In the genomic region with DNA sequence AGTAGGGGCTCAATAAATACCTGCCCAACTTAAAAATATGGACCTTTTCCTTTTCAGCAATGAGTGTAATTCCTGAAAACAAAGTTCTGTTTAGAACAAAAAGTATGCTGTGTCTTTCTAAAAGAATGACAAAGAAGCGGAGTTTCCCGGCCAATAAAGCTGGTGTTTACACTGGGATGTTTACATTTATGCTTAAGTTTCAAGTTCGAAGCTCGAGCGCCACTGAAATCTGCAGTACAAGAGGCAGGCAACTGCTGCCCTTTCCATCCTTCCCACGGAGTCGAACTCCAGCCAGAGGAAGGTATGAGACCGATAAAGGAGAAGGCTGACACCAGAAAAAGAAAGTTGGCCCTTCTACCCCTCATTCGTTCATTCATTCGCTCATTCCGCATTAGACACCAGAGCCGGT, we compare ENCODE assay signal across 8 cellular contexts. TPM values are rescaled to one million over a fixed set of nuclear protein-coding genes. Genes with fewer than 3 reads are reported as not detected.
DNase-seq lines count a peak whose midpoint lies in the region; ATAC-seq and TF ChIP-seq lines count a peak whose summit lies in the region.

No MANE protein-coding gene starts in this region.

- no peaks in the 10 kb centered on the region for H3K4me1 ChIP-seq in A673 (ENCODE audit: insufficient read depth, low read length, poor library complexity, severe bottlenecking)

- CTCF ChIA-PET in A673 (lab: Charles Lee) = no interaction called here

- no peaks in the 10 kb centered on the region for H3K9me3 ChIP-seq in A673 (ENCODE audit: low read depth, low read length, poor library complexity, severe bottlenecking)

- intact Hi-C loops in A673 (cut with micrococcal nuclease; ENCODE audit: unreplicated experiment) = no loop called here

- H3K9me3 Mint-ChIP-seq in brain (peaks cover 0 to 6% (median 0%) of the 10 kb centered on the region in 5 experiments), mesothelial cell of epicardium (peaks cover 12% of the 10 kb centered on the region)

- POLR2A ChIA-PET in A673 (lab: Charles Lee; ENCODE audit: low non-redundant PET) = no interaction called here

- H3K4me3 Mint-ChIP-seq in brain (peak overlapping the region; percentile 89 to 95 (median 93)), mesothelial cell of epicardium (peak overlapping the region; percentile 84)

- TF ChIP-seq CTCF in A673 (conservative IDR thresholded peaks at IDR 0.05; ENCODE audit: low read depth, low read length) (no peak), HFF-Myc (IDR thresholded peaks at IDR 0.05; ENCODE audit: low read depth, low read length, missing control alignments) (no peak), brain (conservative IDR thresholded peaks at IDR 0.05) (no peak), mesothelial cell of epicardium (IDR thresholded peaks at IDR 0.05; ENCODE audit: unreplicated experiment) (no peak)

- H3K27ac Mint-ChIP-seq in brain = peak overlapping the region; percentile 97 to 99 (median 98)
- H3K27ac Mint-ChIP-seq in mesothelial cell of epicardium = peak overlapping the region; percentile 99

- BruUV-seq in A673 (replicated peaks; lab: Mats Ljungman, UMichigan) = TSS peak; percentile 98

- no peak for ATAC-seq in HG02852 (IDR thresholded peaks at IDR 0.05; ENCODE audit: unreplicated experiment)
- ATAC-seq in left lobe of liver = no peak
- ATAC-seq in GM18519 (IDR thresholded peaks at IDR 0.05; ENCODE audit: low FRiP score, unreplicated experiment) = no peak

- DNase-seq in A673 (ENCODE audit: low spot score) (no peak), HFF-Myc (ENCODE audit: extremely low read depth, low read depth) (no peak), mesothelial cell of epicardium (ENCODE audit: low spot score in 2 of 2, unreplicated experiment in 2 of 2) (no peak), left lobe of liver (ENCODE audit: low spot score) (no peak)
- DNase-seq in activated CD4-positive, alpha-beta T cell treated with anti-CD3 and anti-CD28 coated beads, Interleukin-2, amount 50 U/mL, for 1 hour = no peak

- H3K36me3 Mint-ChIP-seq in brain = no peaks in the 10 kb centered on the region
- peaks cover 4% of the 10 kb centered on the region for H3K36me3 Mint-ChIP-seq in mesothelial cell of epicardium

- H3K4me1 Mint-ChIP-seq in brain (peaks cover 13% of the 10 kb centered on the region), mesothelial cell of epicardium (peaks cover 8% of the 10 kb centered on the region)

- H3K4me3 ChIP-seq in A673 (ENCODE audit: low read depth, low read length, poor library complexity, severe bottlenecking) (peak overlapping the region; percentile 67), HFF-Myc (replicated peaks; ENCODE audit: low read depth, low read length) (peak overlapping the region; percentile 54)

- H3K27me3 ChIP-seq in A673 (replicated peaks; ENCODE audit: insufficient read depth, low read depth, low read length, poor library complexity) = no peaks in the 10 kb centered on the region

- H3K27ac ChIP-seq in A673 (ENCODE audit: low read depth, low read length, poor library complexity, severe bottlenecking) = peak overlapping the region; percentile 88

- H3K27me3 Mint-ChIP-seq in brain (peaks cover 9% of the 10 kb centered on the region), mesothelial cell of epicardium (ENCODE audit: low read depth) (peaks cover 14% of the 10 kb centered on the region)

- peaks cover 14% of the 10 kb centered on the region for H3K36me3 ChIP-seq in A673 (ENCODE audit: insufficient read depth, low read length, poor library complexity, severe bottlenecking)

RNA-seq across cellular contexts. Expression of a gene that starts 1.0 kb away (rescaled TPM):
- total RNA-seq in A673 (2021) (72.3 and 79.3 TPM in 2 replicates), mesothelial cell of epicardium (41.7 to 44.0 TPM (median 43.3 TPM) in 3 replicates), left lobe of liver (9.9 TPM)
- 63.3 TPM for polyA plus RNA-seq in brain (ENCODE audit: insufficient read depth, low read depth, low replicate concordance)

RNA-seq across cellular contexts. Expression of a gene that starts 8.6 kb away (rescaled TPM):
- total RNA-seq in A673 (2021) (not detected in 2 replicates), mesothelial cell of epicardium (not detected in 3 replicates), left lobe of liver (not detected)
- polyA plus RNA-seq in brain (ENCODE audit: insufficient read depth, low read depth, low replicate concordance) = not detected

RNA-seq across cellular contexts. Expression of a gene that starts 35.7 kb away (rescaled TPM):
- total RNA-seq in A673 (2021) (not detected in 2 replicates), mesothelial cell of epicardium (13.1 to 16.7 TPM (median 14.6 TPM) in 3 replicates), left lobe of liver (not detected)
- polyA plus RNA-seq in brain (ENCODE audit: insufficient read depth, low read depth, low replicate concordance) = not detected

Comparison
In these comparisons a context has a peak if more than half of its experiments do, and no peak if none do; other contexts are left out.
1. RNA of a gene that starts 35.7 kb away (total RNA-seq): 13.1 to 16.7 TPM in mesothelial cell of epicardium; not detected in A673 and not detected in left lobe of liver (single experiment); every median in the first group is over 10 times any median in the second.